In the genomic region with DNA sequence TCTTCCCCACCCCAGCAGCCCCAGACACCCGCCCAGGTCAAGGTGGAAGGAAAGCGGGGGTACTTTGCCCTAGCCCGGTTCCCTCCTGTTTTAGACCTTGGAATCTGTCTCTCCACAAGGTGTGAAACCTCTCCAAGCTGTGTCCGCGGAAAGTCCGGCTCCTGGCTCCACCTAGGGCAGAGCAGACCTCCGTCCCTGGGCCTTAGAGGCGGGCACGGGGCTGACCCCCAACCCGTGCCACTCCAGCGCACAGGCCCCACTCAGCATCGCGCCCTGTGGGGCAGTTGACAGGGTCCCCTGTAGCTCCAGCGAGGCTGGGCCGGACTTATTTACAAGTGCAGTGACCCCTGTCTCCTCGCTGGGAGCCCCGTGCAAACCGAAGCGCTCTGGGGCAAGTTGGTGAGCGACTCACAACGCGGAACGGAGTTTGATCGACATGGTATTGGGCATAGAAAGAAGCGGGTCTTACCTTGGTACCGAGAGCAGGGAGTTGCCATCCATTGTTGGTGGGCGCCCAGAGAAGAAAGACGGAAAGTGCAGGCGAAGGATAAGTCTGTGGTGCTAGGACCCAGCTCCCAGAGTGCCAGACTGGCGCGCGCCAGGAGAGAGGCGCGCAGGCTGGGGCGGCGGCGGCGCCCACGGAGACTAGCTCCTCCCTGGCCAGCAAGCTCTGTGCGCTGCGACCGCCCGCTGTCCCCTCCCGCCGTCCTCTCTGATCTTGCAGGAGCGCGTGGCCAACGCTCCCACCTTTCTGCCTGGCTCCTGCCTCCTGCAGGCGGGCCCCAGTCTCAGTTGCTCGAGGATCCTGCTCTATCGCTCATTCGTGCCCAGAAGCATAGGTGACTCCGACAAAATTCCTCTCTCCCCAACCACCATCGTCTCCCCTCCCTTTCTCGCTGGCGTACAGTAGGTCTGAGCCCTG, we compare ENCODE assay signal across 11 cellular contexts. TPM values are rescaled to one million over a fixed set of nuclear protein-coding genes. Genes with fewer than 3 reads are reported as not detected.
DNase-seq lines count a peak whose midpoint lies in the region; ATAC-seq and TF ChIP-seq lines count a peak whose summit lies in the region.
"Had no signal": no experiment of that assay in that cellular context is flagged by ENCODE, and none has a peak within 500 bp of the region (broad histone marks: within the 10 kb centered on the region; RNA-seq: fewer than 3 reads in every experiment).

A gene with protein sequence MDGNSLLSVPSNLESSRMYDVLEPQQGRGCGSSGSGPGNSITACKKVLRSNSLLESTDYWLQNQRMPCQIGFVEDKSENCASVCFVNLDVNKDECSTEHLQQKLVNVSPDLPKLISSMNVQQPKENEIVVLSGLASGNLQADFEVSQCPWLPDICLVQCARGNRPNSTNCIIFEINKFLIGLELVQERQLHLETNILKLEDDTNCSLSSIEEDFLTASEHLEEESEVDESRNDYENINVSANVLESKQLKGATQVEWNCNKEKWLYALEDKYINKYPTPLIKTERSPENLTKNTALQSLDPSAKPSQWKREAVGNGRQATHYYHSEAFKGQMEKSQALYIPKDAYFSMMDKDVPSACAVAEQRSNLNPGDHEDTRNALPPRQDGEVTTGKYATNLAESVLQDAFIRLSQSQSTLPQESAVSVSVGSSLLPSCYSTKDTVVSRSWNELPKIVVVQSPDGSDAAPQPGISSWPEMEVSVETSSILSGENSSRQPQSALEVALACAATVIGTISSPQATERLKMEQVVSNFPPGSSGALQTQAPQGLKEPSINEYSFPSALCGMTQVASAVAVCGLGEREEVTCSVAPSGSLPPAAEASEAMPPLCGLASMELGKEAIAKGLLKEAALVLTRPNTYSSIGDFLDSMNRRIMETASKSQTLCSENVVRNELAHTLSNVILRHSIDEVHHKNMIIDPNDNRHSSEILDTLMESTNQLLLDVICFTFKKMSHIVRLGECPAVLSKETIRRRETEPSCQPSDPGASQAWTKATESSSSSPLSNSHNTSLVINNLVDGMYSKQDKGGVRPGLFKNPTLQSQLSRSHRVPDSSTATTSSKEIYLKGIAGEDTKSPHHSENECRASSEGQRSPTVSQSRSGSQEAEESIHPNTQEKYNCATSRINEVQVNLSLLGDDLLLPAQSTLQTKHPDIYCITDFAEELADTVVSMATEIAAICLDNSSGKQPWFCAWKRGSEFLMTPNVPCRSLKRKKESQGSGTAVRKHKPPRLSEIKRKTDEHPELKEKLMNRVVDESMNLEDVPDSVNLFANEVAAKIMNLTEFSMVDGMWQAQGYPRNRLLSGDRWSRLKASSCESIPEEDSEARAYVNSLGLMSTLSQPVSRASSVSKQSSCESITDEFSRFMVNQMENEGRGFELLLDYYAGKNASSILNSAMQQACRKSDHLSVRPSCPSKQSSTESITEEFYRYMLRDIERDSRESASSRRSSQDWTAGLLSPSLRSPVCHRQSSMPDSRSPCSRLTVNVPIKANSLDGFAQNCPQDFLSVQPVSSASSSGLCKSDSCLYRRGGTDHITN (N-terminal part only) (minus strand): TSS at position 590 of the 922 bp plus-strand sequence. CDS start 89 bp downstream, at position 501.

- peaks cover 14 to 15% of the 10 kb centered on the region in 2 donors for H3K9me3 Mint-ChIP-seq in stimulated activated naive B cell treated with anti-CD40 and anti-IgM and Interleukin-4, amounts not matched to agents 10 μg/mL and 1 μg/mL and 100 μg/mL, for 72 hours

- no peaks in the 10 kb centered on the region for H3K4me1 ChIP-seq in RWPE2 (ENCODE audit: insufficient read depth, poor library complexity, severe bottlenecking)

- intact Hi-C loops in left cardiac atrium (cut with DNase I), result loop anchor here (10.0 kb wide), 2 partner anchors 133 to 473 kb away; no protein-coding TSS in a partner anchor
- intact Hi-C loops in posterior cingulate gyrus (cut with DNase I), result no loop called here

- DNase-seq in GM10248 (ENCODE audit: extremely low spot score), result peak; percentile 18
- DNase-seq in RWPE2 (ENCODE audit: low spot score), result no peak
- DNase-seq in left cardiac atrium, result peak; percentile 24
- peak in 8 of 10 donors; percentile 4 to 92 (median 36) for DNase-seq in posterior cingulate gyrus
- no peak for DNase-seq in foreskin melanocyte
- DNase-seq in stimulated activated naive B cell treated with anti-CD40 and anti-IgM and Interleukin-4, amounts not matched to agents 10 μg/mL and 1 μg/mL and 100 μg/mL, for 72 hours, result no peak
- DNase-seq: NCI-H774, T-cell had no signal

- no peak within 1 kb of the TSS for H3K27ac ChIP-seq in RWPE2 (ENCODE audit: poor library complexity, severe bottlenecking)

- 0 out of 3 replicates have a peak, but pooled peaks have one; percentile 27 for ATAC-seq in RWPE2 (ENCODE audit: low read depth)
- ATAC-seq in left cardiac atrium, result peak; percentile 84 to 90
- no peak for ATAC-seq in GM19397 (IDR thresholded peaks at IDR 0.05; ENCODE audit: unreplicated experiment)
- no peak for ATAC-seq in stimulated activated naive B cell treated with anti-CD40 and anti-IgM and Interleukin-4, amounts not matched to agents 10 μg/mL and 1 μg/mL and 100 μg/mL, for 72 hours (replicated peaks)
- ATAC-seq in GM19324 (IDR thresholded peaks at IDR 0.05; ENCODE audit: low FRiP score, unreplicated experiment), result no peak
- ATAC-seq: T-cell had no signal

- H3K27me3 ChIP-seq in RWPE2 (ENCODE audit: insufficient read depth, poor library complexity, severe bottlenecking), result peaks cover 50% of the 10 kb centered on the region

- no peak within 1 kb of the TSS for H3K27ac Mint-ChIP-seq in stimulated activated naive B cell treated with anti-CD40 and anti-IgM and Interleukin-4, amounts not matched to agents 10 μg/mL and 1 μg/mL and 100 μg/mL, for 72 hours
- H3K27ac Mint-ChIP-seq: T-cell had no signal

- POLR2A ChIA-PET in GM10248 (lab: Yijun Ruan, JAX), result no interaction called here

- H3K9me3 ChIP-seq in RWPE2 (ENCODE audit: severe bottlenecking), result no peaks in the 10 kb centered on the region

- H3K4me3 Mint-ChIP-seq in stimulated activated naive B cell treated with anti-CD40 and anti-IgM and Interleukin-4, amounts not matched to agents 10 μg/mL and 1 μg/mL and 100 μg/mL, for 72 hours, result no peak within 1 kb of the TSS
- H3K4me3 Mint-ChIP-seq: T-cell had no signal

- TF ChIP-seq CTCF in GM10248 (IDR thresholded peaks at IDR 0.05; ENCODE audit: control extremely low read depth, extremely low read depth, low read depth, missing control alignments) (no peak), RWPE2 (IDR thresholded peaks at IDR 0.05; ENCODE audit: poor library complexity, severe bottlenecking) (no peak)

- peaks cover 4% of the 10 kb centered on the region in 2 donors for H3K36me3 Mint-ChIP-seq in stimulated activated naive B cell treated with anti-CD40 and anti-IgM and Interleukin-4, amounts not matched to agents 10 μg/mL and 1 μg/mL and 100 μg/mL, for 72 hours
- H3K36me3 Mint-ChIP-seq: T-cell had no signal

- no peaks in the 10 kb centered on the region for H3K36me3 ChIP-seq in RWPE2 (ENCODE audit: low read depth)

- H3K27me3 Mint-ChIP-seq in stimulated activated naive B cell treated with anti-CD40 and anti-IgM and Interleukin-4, amounts not matched to agents 10 μg/mL and 1 μg/mL and 100 μg/mL, for 72 hours, result peaks cover 20 to 21% of the 10 kb centered on the region in 2 donors

- no peak within 1 kb of the TSS for H3K4me3 ChIP-seq in RWPE2 (ENCODE audit: severe bottlenecking)

- H3K4me1 Mint-ChIP-seq in stimulated activated naive B cell treated with anti-CD40 and anti-IgM and Interleukin-4, amounts not matched to agents 10 μg/mL and 1 μg/mL and 100 μg/mL, for 72 hours, result no peaks in the 10 kb centered on the region
- H3K4me1 Mint-ChIP-seq: T-cell had no signal

- CTCF ChIA-PET in GM10248 (lab: Yijun Ruan, JAX), result no interaction called here

RNA-seq across cellular contexts. Expression of the gene that starts here (rescaled TPM):
- total RNA-seq in left cardiac atrium, result 10 to 100 TPM; 28.1 to 59.2 TPM
- total RNA-seq: mesenteric fat pad, T-cell had no signal

Comparison
In these comparisons a context has a peak if more than half of its experiments do, and no peak if none do; other contexts are left out.
1. DNase-seq: peak in GM10248 (single experiment), left cardiac atrium (single experiment) and posterior cingulate gyrus (8 of 10); none in RWPE2 (single experiment), foreskin melanocyte (single experiment) and stimulated activated naive B cell treated with anti-CD40 and anti-IgM and Interleukin-4, amounts not matched to agents 10 μg/mL and 1 μg/mL and 100 μg/mL, for 72 hours (single experiment).
2. ATAC-seq: peak in RWPE2 (single experiment) and left cardiac atrium (2 of 2); none in GM19397 (single experiment), stimulated activated naive B cell treated with anti-CD40 and anti-IgM and Interleukin-4, amounts not matched to agents 10 μg/mL and 1 μg/mL and 100 μg/mL, for 72 hours (0 of 2) and GM19324 (single experiment).